Comparison of ENCODE assay signal across 1 cellular context in genomic region chr4:101790521-101791188, GRCh38.
TF ChIP-seq lines count a peak whose summit lies in the region.

BANK1 (plus strand) TSS chr4:101790730; CDS start chr4:101790881, 151 bp downstream.

TF ChIP-seq in HepG2, 621 proteins besides CTCF, POLR2A, EP300 and RAD21 (continued from another document and continues in another):
- TF ChIP-seq ZNF788 (CRISPR knock-in tag; IDR thresholded peaks at IDR 0.05; ENCODE audit: borderline replicate concordance) (peak; percentile 59; the same call in 1 of the 2 replicates), DNMT1 (CRISPR knock-in tag; IDR thresholded peaks at IDR 0.05) (no peak), ZNF747 (CRISPR knock-in tag; IDR thresholded peaks at IDR 0.05; ENCODE audit: borderline replicate concordance) (no peak), HOMEZ (CRISPR knock-in tag; IDR thresholded peaks at IDR 0.05; ENCODE audit: low read depth) (no peak), HMGXB3 (CRISPR knock-in tag; IDR thresholded peaks at IDR 0.05; ENCODE audit: borderline replicate concordance) (no peak), ETV5 (CRISPR knock-in tag; IDR thresholded peaks at IDR 0.05; ENCODE audit: borderline replicate concordance) (no peak), ZNF30 (CRISPR knock-in tag; IDR thresholded peaks at IDR 0.05) (no peak), KLF9 (CRISPR knock-in tag; IDR thresholded peaks at IDR 0.05; ENCODE audit: low read depth) (no peak), ZNF879 (CRISPR knock-in tag; IDR thresholded peaks at IDR 0.05) (no peak), POLR2AphosphoS5 (IDR thresholded peaks at IDR 0.05; ENCODE audit: low read depth, low read length) (no peak), SMAD3 (CRISPR knock-in tag; IDR thresholded peaks at IDR 0.05) (no peak), RNF219 (CRISPR knock-in tag; IDR thresholded peaks at IDR 0.05) (no peak), DMTF1 (CRISPR knock-in tag; IDR thresholded peaks at IDR 0.05) (no peak), ARID5B (CRISPR knock-in tag; IDR thresholded peaks at IDR 0.05) (peak; percentile 22; the same call in 1 of the 2 replicates), ZNF282 (IDR thresholded peaks at IDR 0.05; ENCODE audit: partially characterized antibody) (no peak), ZNF724P (CRISPR knock-in tag; IDR thresholded peaks at IDR 0.05; ENCODE audit: borderline replicate concordance) (no peak), ZNF280B (CRISPR knock-in tag; IDR thresholded peaks at IDR 0.05; ENCODE audit: borderline replicate concordance) (no peak), HNF1A (IDR thresholded peaks at IDR 0.05; ENCODE audit: low read depth) (no peak), HNF1A (CRISPR knock-in tag; IDR thresholded peaks at IDR 0.05; ENCODE audit: borderline replicate concordance) (no peak), FOSL2 (CRISPR knock-in tag; IDR thresholded peaks at IDR 0.05) (no peak), ARNT2 (CRISPR knock-in tag; IDR thresholded peaks at IDR 0.05; ENCODE audit: low read depth) (no peak), CAMTA2 (CRISPR knock-in tag; IDR thresholded peaks at IDR 0.05; ENCODE audit: borderline replicate concordance) (no peak), POGZ (CRISPR knock-in tag; IDR thresholded peaks at IDR 0.05) (0 out of 2 replicates have a peak, but pooled peaks have one; percentile 23), EED (CRISPR knock-in tag; IDR thresholded peaks at IDR 0.05) (0 out of 2 replicates have a peak, but pooled peaks have one; percentile 29), ZNF674 (CRISPR knock-in tag; IDR thresholded peaks at IDR 0.05; ENCODE audit: low read depth) (no peak), IRF1 (CRISPR knock-in tag; IDR thresholded peaks at IDR 0.05; ENCODE audit: low read depth) (no peak), ZNF704 (CRISPR knock-in tag; IDR thresholded peaks at IDR 0.05; ENCODE audit: borderline replicate concordance) (no peak), BCL6 (CRISPR knock-in tag; IDR thresholded peaks at IDR 0.05) (no peak), YEATS2 (CRISPR knock-in tag; IDR thresholded peaks at IDR 0.05; ENCODE audit: borderline replicate concordance) (no peak), RBM39 (IDR thresholded peaks at IDR 0.05; ENCODE audit: low read depth, low read length, poor library complexity, severe bottlenecking) (peak; percentile 56), SP2 (CRISPR knock-in tag; IDR thresholded peaks at IDR 0.05) (no peak), BHLHE40 (IDR thresholded peaks at IDR 0.05; ENCODE audit: low read length) (no peak), KAT8 (CRISPR knock-in tag; IDR thresholded peaks at IDR 0.05) (0 out of 2 replicates have a peak, but pooled peaks have one; percentile 32), ZIK1 (CRISPR knock-in tag; IDR thresholded peaks at IDR 0.05; ENCODE audit: borderline replicate concordance, low read depth) (no peak), SIN3B (IDR thresholded peaks at IDR 0.05; ENCODE audit: low read length) (no peak), ZNF569 (CRISPR knock-in tag; IDR thresholded peaks at IDR 0.05; ENCODE audit: borderline replicate concordance) (no peak), HNF4A (CRISPR knock-in tag; IDR thresholded peaks at IDR 0.05) (no peak)
